1 cellular context compared by ENCODE assay signal in the genomic region with DNA sequence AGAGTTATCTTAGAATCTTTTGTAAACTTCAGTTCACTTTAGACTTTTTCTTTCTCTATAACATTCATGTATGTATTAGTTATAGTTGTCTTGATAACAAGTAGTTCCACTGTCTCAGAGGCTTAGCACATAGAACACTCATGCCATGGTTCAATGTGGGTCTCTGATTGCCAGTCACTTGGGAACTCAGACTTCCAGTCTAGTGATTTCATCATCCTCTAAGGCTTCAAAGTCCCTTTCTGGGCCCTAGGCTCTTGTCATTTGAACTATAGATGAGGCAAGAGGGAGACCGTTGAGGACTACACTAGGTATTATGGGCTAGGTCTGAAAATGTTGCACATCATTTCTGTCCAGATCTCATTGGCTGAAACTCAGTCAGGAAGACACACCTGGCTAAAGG.
TF ChIP-seq lines count a peak whose summit lies in the region.

No MANE protein-coding gene starts in this region.

TF ChIP-seq in HepG2, 621 proteins besides CTCF, POLR2A, EP300 and RAD21 (continued from another document and continues in another):
- no peak for TF ChIP-seq KDM5A (IDR thresholded peaks at IDR 0.05; ENCODE audit: borderline replicate concordance, low read length)
- no peak for TF ChIP-seq ZXDC (CRISPR knock-in tag; IDR thresholded peaks at IDR 0.05)
- TF ChIP-seq CHD4 (IDR thresholded peaks at IDR 0.05; ENCODE audit: borderline replicate concordance, low read length): no peak
- TF ChIP-seq ZNF556 (CRISPR knock-in tag; IDR thresholded peaks at IDR 0.05; ENCODE audit: borderline replicate concordance): no peak
- TF ChIP-seq PHF20 (CRISPR knock-in tag; IDR thresholded peaks at IDR 0.05): no peak
- no peak for TF ChIP-seq ZNF142 (CRISPR knock-in tag; IDR thresholded peaks at IDR 0.05)
- TF ChIP-seq, protein P1, sequence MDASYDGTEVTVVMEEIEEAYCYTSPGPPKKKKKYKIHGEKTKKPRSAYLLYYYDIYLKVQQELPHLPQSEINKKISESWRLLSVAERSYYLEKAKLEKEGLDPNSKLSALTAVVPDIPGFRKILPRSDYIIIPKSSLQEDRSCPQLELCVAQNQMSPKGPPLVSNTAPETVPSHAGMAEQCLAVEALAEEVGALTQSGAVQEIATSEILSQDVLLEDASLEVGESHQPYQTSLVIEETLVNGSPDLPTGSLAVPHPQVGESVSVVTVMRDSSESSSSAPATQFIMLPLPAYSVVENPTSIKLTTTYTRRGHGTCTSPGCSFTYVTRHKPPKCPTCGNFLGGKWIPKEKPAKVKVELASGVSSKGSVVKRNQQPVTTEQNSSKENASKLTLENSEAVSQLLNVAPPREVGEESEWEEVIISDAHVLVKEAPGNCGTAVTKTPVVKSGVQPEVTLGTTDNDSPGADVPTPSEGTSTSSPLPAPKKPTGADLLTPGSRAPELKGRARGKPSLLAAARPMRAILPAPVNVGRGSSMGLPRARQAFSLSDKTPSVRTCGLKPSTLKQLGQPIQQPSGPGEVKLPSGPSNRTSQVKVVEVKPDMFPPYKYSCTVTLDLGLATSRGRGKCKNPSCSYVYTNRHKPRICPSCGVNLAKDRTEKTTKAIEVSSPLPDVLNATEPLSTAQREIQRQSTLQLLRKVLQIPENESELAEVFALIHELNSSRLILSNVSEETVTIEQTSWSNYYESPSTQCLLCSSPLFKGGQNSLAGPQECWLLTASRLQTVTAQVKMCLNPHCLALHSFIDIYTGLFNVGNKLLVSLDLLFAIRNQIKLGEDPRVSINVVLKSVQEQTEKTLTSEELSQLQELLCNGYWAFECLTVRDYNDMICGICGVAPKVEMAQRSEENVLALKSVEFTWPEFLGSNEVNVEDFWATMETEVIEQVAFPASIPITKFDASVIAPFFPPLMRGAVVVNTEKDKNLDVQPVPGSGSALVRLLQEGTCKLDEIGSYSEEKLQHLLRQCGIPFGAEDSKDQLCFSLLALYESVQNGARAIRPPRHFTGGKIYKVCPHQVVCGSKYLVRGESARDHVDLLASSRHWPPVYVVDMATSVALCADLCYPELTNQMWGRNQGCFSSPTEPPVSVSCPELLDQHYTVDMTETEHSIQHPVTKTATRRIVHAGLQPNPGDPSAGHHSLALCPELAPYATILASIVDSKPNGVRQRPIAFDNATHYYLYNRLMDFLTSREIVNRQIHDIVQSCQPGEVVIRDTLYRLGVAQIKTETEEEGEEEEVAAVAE (CRISPR knock-in tag; IDR thresholded peaks at IDR 0.05; ENCODE audit: borderline replicate concordance): 0 out of 2 replicates have a peak, but pooled peaks have one; percentile 28
- TF ChIP-seq, protein P2, sequence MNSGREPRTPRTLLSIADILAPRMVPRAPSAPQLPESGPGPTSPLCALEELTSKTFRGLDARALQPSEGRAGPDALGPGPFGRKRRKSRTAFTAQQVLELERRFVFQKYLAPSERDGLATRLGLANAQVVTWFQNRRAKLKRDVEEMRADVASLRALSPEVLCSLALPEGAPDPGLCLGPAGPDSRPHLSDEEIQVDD (CRISPR knock-in tag; IDR thresholded peaks at IDR 0.05; ENCODE audit: borderline replicate concordance): no peak
- no peak for TF ChIP-seq ZC3H13 (CRISPR knock-in tag; IDR thresholded peaks at IDR 0.05)
- TF ChIP-seq POGK (CRISPR knock-in tag; conservative IDR thresholded peaks at IDR 0.05): no peak
- TF ChIP-seq ZNF615 (CRISPR knock-in tag; IDR thresholded peaks at IDR 0.05; ENCODE audit: borderline replicate concordance): no peak
- no peak for TF ChIP-seq ZNF749 (CRISPR knock-in tag; IDR thresholded peaks at IDR 0.05; ENCODE audit: borderline replicate concordance)
- TF ChIP-seq KAT8 (CRISPR knock-in tag; IDR thresholded peaks at IDR 0.05): peak; percentile 41; the same call in 1 of the 2 replicates
- TF ChIP-seq KAT2B (IDR thresholded peaks at IDR 0.05; ENCODE audit: borderline replicate concordance, low read depth, low read length): no peak
- TF ChIP-seq NCOA1 (CRISPR knock-in tag; IDR thresholded peaks at IDR 0.05): no peak
- no peak for TF ChIP-seq ZNF160 (CRISPR knock-in tag; IDR thresholded peaks at IDR 0.05)
- no peak for TF ChIP-seq EZH2 (conservative IDR thresholded peaks at IDR 0.05; ENCODE audit: low read depth, low read length)
- no peak for TF ChIP-seq ZNF879 (CRISPR knock-in tag; IDR thresholded peaks at IDR 0.05)
- TF ChIP-seq ZNF780A (CRISPR knock-in tag; IDR thresholded peaks at IDR 0.05): no peak
- TF ChIP-seq HNF4G (IDR thresholded peaks at IDR 0.05; ENCODE audit: borderline replicate concordance, low read depth, low read length): peak; percentile 37; the same call in 1 of the 2 replicates
- no peak for TF ChIP-seq HNF4G (CRISPR knock-in tag; IDR thresholded peaks at IDR 0.05; ENCODE audit: borderline replicate concordance, low read depth)
- no peak for TF ChIP-seq MBD4 (IDR thresholded peaks at IDR 0.05; ENCODE audit: borderline replicate concordance, low read length)
- peak; percentile 86; the same call in 1 of the 2 replicates for TF ChIP-seq RBAK (CRISPR knock-in tag; IDR thresholded peaks at IDR 0.05)
- no peak for TF ChIP-seq TFDP1 (CRISPR knock-in tag; IDR thresholded peaks at IDR 0.05; ENCODE audit: borderline replicate concordance)
- peak; percentile 72 for TF ChIP-seq HMG20A (CRISPR knock-in tag; IDR thresholded peaks at IDR 0.05; ENCODE audit: borderline replicate concordance)
- no peak for TF ChIP-seq ZNF281 (CRISPR knock-in tag; IDR thresholded peaks at IDR 0.05; ENCODE audit: borderline replicate concordance)
- no peak for TF ChIP-seq CAMTA2 (CRISPR knock-in tag; IDR thresholded peaks at IDR 0.05; ENCODE audit: borderline replicate concordance)
- no peak for TF ChIP-seq ZNF552 (CRISPR knock-in tag; IDR thresholded peaks at IDR 0.05; ENCODE audit: borderline replicate concordance)
- TF ChIP-seq ZNF136 (CRISPR knock-in tag; IDR thresholded peaks at IDR 0.05; ENCODE audit: low read depth): no peak
- TF ChIP-seq, protein P3, sequence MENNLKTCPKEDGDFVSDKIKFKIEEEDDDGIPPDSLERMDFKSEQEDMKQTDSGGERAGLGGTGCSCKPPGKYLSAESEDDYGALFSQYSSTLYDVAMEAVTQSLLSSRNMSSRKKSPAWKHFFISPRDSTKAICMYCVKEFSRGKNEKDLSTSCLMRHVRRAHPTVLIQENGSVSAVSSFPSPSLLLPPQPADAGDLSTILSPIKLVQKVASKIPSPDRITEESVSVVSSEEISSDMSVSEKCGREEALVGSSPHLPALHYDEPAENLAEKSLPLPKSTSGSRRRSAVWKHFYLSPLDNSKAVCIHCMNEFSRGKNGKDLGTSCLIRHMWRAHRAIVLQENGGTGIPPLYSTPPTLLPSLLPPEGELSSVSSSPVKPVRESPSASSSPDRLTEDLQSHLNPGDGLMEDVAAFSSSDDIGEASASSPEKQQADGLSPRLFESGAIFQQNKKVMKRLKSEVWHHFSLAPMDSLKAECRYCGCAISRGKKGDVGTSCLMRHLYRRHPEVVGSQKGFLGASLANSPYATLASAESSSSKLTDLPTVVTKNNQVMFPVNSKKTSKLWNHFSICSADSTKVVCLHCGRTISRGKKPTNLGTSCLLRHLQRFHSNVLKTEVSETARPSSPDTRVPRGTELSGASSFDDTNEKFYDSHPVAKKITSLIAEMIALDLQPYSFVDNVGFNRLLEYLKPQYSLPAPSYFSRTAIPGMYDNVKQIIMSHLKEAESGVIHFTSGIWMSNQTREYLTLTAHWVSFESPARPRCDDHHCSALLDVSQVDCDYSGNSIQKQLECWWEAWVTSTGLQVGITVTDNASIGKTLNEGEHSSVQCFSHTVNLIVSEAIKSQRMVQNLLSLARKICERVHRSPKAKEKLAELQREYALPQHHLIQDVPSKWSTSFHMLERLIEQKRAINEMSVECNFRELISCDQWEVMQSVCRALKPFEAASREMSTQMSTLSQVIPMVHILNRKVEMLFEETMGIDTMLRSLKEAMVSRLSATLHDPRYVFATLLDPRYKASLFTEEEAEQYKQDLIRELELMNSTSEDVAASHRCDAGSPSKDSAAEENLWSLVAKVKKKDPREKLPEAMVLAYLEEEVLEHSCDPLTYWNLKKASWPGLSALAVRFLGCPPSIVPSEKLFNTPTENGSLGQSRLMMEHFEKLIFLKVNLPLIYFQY (CRISPR knock-in tag; IDR thresholded peaks at IDR 0.05; ENCODE audit: borderline replicate concordance): 0 out of 2 replicates have a peak, but pooled peaks have one; percentile 34
